ENCODE assay signal across 30 cellular contexts in the genomic region with DNA sequence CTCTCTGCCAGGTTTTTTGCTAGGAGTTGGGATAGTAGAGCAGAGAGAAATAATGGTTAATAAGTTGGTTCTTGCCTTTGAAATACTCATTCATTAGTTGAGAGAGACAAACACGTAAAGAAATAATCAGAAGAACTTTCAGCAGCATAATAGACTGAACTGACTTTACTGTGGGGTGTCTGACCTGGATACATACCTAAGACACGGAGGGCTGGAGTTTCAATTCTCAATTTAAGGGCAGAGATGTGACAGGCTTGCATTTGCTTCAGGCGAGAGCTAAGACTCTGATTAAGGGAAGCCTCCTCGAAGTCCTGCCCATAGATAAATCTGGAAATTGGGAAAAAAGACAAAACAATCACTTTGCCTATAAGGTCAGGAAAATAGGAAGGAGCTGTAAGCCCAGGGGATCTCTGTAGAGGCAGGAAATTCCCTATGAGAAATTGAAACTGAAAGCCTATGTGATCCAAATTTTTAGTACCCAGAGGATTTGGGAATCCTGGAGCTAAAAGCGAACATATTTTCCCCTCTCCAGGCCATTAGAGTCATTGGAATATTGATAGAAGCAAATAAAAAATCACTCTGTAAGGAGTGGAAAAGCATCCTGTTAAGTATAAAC.
"Had no signal": no experiment of that assay in that cellular context is flagged by ENCODE, and none has a peak within 500 bp of the region (broad histone marks: within the 10 kb centered on the region; RNA-seq: fewer than 3 reads in every experiment).

No MANE protein-coding gene starts in this region.

- FAIRE-seq: keratinocyte, small intestine had no signal

- H3K36me3 ChIP-seq: breast epithelium, ovary, prostate gland, sigmoid colon, tibial nerve, WERI-Rb-1 had no signal

- H3K4me1 Mint-ChIP-seq: activated CD4-positive, alpha-beta T cell treated with anti-CD3 and anti-CD28 coated beads, Interleukin-2, amount 10 ng/mL, durations not matched to agents 24 days and 14 days; activated naive CD8-positive, alpha-beta T cell treated with anti-CD3 and anti-CD28 coated beads, Interleukin-2, amount 50 U/mL, for 24 hours; activated T-helper 17 cell treated with anti-CD3 and anti-CD28 coated beads, Interleukin-2, amount 50 U/mL, for 72 hours; central memory CD8-positive, alpha-beta T cell; endodermal cell; naive thymus-derived CD4-positive, alpha-beta T cell; T-helper 17 cell had no signal

- H3K27me3 Mint-ChIP-seq: dendritic cell treated with granulocyte-macrophage colony-stimulating factor and Interleukin-4, amounts not matched to agents 40 ng/mL and 50 ng/mL, for 4 days had no signal

- H3K9me3 Mint-ChIP-seq: activated CD4-positive, alpha-beta memory T cell treated with anti-CD3 and anti-CD28 coated beads for 36 hours; activated CD4-positive, alpha-beta T cell treated with anti-CD3 and anti-CD28 coated beads, Interleukin-2, amount 10 ng/mL, durations not matched to agents 24 days and 14 days; central memory CD8-positive, alpha-beta T cell; dendritic cell treated with granulocyte-macrophage colony-stimulating factor and Interleukin-4, amounts not matched to agents 40 ng/mL and 50 ng/mL, for 4 days had no signal

- H3K27ac ChIP-seq: breast epithelium, ovary, prostate gland, sigmoid colon, tibial nerve, WERI-Rb-1 had no signal

- H3K4me3 Mint-ChIP-seq: activated CD4-positive, alpha-beta memory T cell treated with anti-CD3 and anti-CD28 coated beads for 36 hours; activated CD4-positive, alpha-beta T cell treated with anti-CD3 and anti-CD28 coated beads, Interleukin-2, amount 10 ng/mL, durations not matched to agents 24 days and 14 days; activated naive CD8-positive, alpha-beta T cell treated with anti-CD3 and anti-CD28 coated beads, Interleukin-2, amount 50 U/mL, for 24 hours; activated T-cell treated with anti-CD3 and anti-CD28 coated beads, Interleukin-2, amount 50 U/mL, for 4 hours; activated T-helper 17 cell treated with anti-CD3 and anti-CD28 coated beads, Interleukin-2, amount 50 U/mL, for 72 hours; central memory CD8-positive, alpha-beta T cell; dendritic cell treated with granulocyte-macrophage colony-stimulating factor and Interleukin-4, amounts not matched to agents 40 ng/mL and 50 ng/mL, for 4 days; endodermal cell; naive thymus-derived CD4-positive, alpha-beta T cell; T-helper 17 cell had no signal

- H3K36me3 Mint-ChIP-seq: activated CD4-positive, alpha-beta memory T cell treated with anti-CD3 and anti-CD28 coated beads for 36 hours; naive thymus-derived CD4-positive, alpha-beta T cell had no signal

- H3K9me3 ChIP-seq: breast epithelium, ovary, prostate gland, sigmoid colon had no signal

- H3K27me3 ChIP-seq: breast epithelium, sigmoid colon, tibial nerve had no signal

- ATAC-seq: activated naive CD8-positive, alpha-beta T cell treated with anti-CD3 and anti-CD28 coated beads, Interleukin-2, amount 50 U/mL, for 24 hours; activated T-cell treated with anti-CD3 and anti-CD28 coated beads, Interleukin-2, amount 50 U/mL, for 4 hours; activated T-helper 17 cell treated with anti-CD3 and anti-CD28 coated beads, Interleukin-2, amount 50 U/mL, for 72 hours; esophagus mucosa; left cardiac atrium; naive thymus-derived CD4-positive, alpha-beta T cell; T-helper 17 cell had no signal

- DNase-seq: activated CD4-positive, alpha-beta memory T cell treated with anti-CD3 and anti-CD28 coated beads for 36 hours; activated CD4-positive, alpha-beta T cell treated with anti-CD3 and anti-CD28 coated beads, Interleukin-2, amount 10 ng/mL, durations not matched to agents 24 days and 14 days; activated CD4-positive, CD25-positive, alpha-beta regulatory T cell treated with anti-CD3 and anti-CD28 coated beads, Interleukin-2, amount 50 U/mL, for 72 hours; activated gamma-delta T cell treated with Interleukin-2 at 50 U/mL for 16 hours; activated naive CD4-positive, alpha-beta T cell treated with anti-CD3 and anti-CD28 coated beads, Interleukin-2, amount 50 U/mL, for 16 hours; activated naive CD8-positive, alpha-beta T cell treated with anti-CD3 and anti-CD28 coated beads, Interleukin-2, amount 50 U/mL, for 24 hours; activated T-cell treated with anti-CD3 and anti-CD28 coated beads, Interleukin-2, amount 50 U/mL, for 4 hours; amygdala; endodermal cell; foreskin fibroblast; left cardiac atrium; midbrain; naive thymus-derived CD4-positive, alpha-beta T cell; ovary; retina; sigmoid colon; small intestine; stimulated activated CD4-positive, alpha-beta T cell treated with anti-CD3 and anti-CD28 coated beads, Interleukin-1b, Interleukin-23, amount 100 ng/mL, for 48 hours; stimulated activated naive CD4-positive, alpha-beta T cell; T-helper 17 cell; T1000; WERI-Rb-1 had no signal

- H3K4me3 ChIP-seq: breast epithelium, ovary, prostate gland, sigmoid colon, tibial nerve had no signal

- H3K27ac Mint-ChIP-seq: activated CD4-positive, alpha-beta memory T cell treated with anti-CD3 and anti-CD28 coated beads for 36 hours; activated CD4-positive, alpha-beta T cell treated with anti-CD3 and anti-CD28 coated beads, Interleukin-2, amount 10 ng/mL, durations not matched to agents 24 days and 14 days; activated naive CD8-positive, alpha-beta T cell treated with anti-CD3 and anti-CD28 coated beads, Interleukin-2, amount 50 U/mL, for 24 hours; activated T-helper 17 cell treated with anti-CD3 and anti-CD28 coated beads, Interleukin-2, amount 50 U/mL, for 72 hours; dendritic cell treated with granulocyte-macrophage colony-stimulating factor and Interleukin-4, amounts not matched to agents 40 ng/mL and 50 ng/mL, for 4 days; endodermal cell; naive thymus-derived CD4-positive, alpha-beta T cell; T-helper 17 cell had no signal

- H3K4me1 ChIP-seq: breast epithelium, prostate gland, sigmoid colon, tibial nerve had no signal
